In the genomic region with DNA sequence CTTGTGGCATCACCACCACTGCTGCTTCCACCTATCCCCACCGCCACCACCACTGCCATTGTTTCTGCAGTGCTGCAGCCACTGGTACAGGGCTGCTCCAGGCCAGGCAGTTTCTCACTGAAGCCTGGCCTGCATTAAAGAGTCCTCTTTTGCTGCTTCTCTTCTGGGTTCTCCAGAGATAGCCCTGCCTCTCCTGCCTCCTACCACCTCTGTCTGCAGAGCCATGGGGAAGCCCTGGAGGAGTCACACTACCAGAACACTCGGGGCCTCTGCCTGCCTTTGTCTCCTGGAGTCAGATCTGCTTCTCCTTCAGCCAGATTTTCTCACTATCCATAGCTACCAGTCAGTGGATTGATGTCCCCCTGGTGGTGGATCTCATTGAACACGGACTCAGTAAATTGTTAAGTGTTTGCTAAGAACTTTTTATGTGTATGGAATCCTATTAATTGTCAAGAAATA, we compare ENCODE assay signal across 9 cellular contexts. TPM values are rescaled to one million over a fixed set of nuclear protein-coding genes. Genes with fewer than 3 reads are reported as not detected.
DNase-seq lines count a peak whose midpoint lies in the region; ATAC-seq and TF ChIP-seq lines count a peak whose summit lies in the region.
"Had no signal": no experiment of that assay in that cellular context is flagged by ENCODE, and none has a peak within 500 bp of the region (broad histone marks: within the 10 kb centered on the region; RNA-seq: fewer than 3 reads in every experiment).

No MANE protein-coding gene starts in this region.

- H3K9ac ChIP-seq in mammary epithelial cell (ENCODE audit: insufficient read depth, low read length), result no peak overlapping the region
- no peak overlapping the region for H3K9ac ChIP-seq in liver (ENCODE audit: low read depth in 1 of 2, low read length in 2 of 2)

- CTCF ChIA-PET in mammary epithelial cell (lab: Charles Lee; ENCODE audit: low non-redundant PET), result interaction anchor here (0.6 to 0.7 kb wide), 2 partner anchors 96 to 413 kb away, joined by 3 read pairs; no protein-coding TSS in a partner anchor

- no peak overlapping the region for H3K4me3 ChIP-seq in mammary epithelial cell (replicated peaks in 1 of 3; ENCODE audit: insufficient read depth in 1 of 3, low read depth in 2 of 3, low read length in 3 of 3)
- H3K4me3 ChIP-seq in liver (ENCODE audit: low read depth in 1 of 3, low read length in 3 of 3), result no peak overlapping the region

- no peaks in the 10 kb centered on the region for H3K79me2 ChIP-seq in mammary epithelial cell (ENCODE audit: insufficient read depth, low read length)

- no peak for ATAC-seq in HG02870 (IDR thresholded peaks at IDR 0.05; ENCODE audit: unreplicated experiment)
- no peak for ATAC-seq in HG03025 (IDR thresholded peaks at IDR 0.05; ENCODE audit: low FRiP score, unreplicated experiment)
- no peak for ATAC-seq in HG02759 (IDR thresholded peaks at IDR 0.05; ENCODE audit: unreplicated experiment)

- WGBS in mammary epithelial cell (ENCODE audit: low coverage, missing lambda C conversion rate), result 87% methylated on average over 2 of the region's 3 CpGs
- WGBS in liver, result 39% methylated on average over 3 of the region's 3 CpGs

- no TSS peak for BruUV-seq in mammary epithelial cell (replicated peaks; lab: Mats Ljungman, UMichigan)

- H3K27ac ChIP-seq in mammary epithelial cell (ENCODE audit: insufficient read depth, low read depth, low read length), result no peak overlapping the region
- H3K27ac ChIP-seq in liver (ENCODE audit: low read depth in 1 of 2, low read length in 2 of 2), result no peak overlapping the region

- H3K27me3 ChIP-seq in mammary epithelial cell (ENCODE audit: insufficient read depth, low read length) (no peaks in the 10 kb centered on the region), liver (ENCODE audit: control insufficient read depth in 4 of 4, insufficient read depth in 4 of 4, low read length in 3 of 4) (no peaks in the 10 kb centered on the region)

- in situ Hi-C loops in mammary epithelial cell (cut with MboI; ENCODE audit: low sequenced_read_pairs in 2 of 2), result no loop called here

- no peaks in the 10 kb centered on the region for H3K36me3 ChIP-seq in mammary epithelial cell (ENCODE audit: insufficient read depth, low read length)
- no peaks in the 10 kb centered on the region for H3K36me3 ChIP-seq in liver (ENCODE audit: control insufficient read depth in 4 of 4, insufficient read depth in 3 of 4, low read depth in 1 of 4, low read length in 3 of 4)

- DNase-seq in GM03348 (ENCODE audit: low spot score), result peak; percentile 36
- DNase-seq in NCI-H146 treated with DMSO at 0.1 percent for 48 hours (lab: John Stamatoyannopoulos, UW; ENCODE audit: unreplicated experiment), result peak; percentile 31
- peak; percentile 48 for DNase-seq in mammary epithelial cell
- no peak for DNase-seq in NCI-H1436 (lab: John Stamatoyannopoulos, UW)
- DNase-seq: activated B cell treated with CpG ODN at 0.5 μM for 24 hours had no signal

- H3K4me1 ChIP-seq in mammary epithelial cell (ENCODE audit: insufficient read depth, low read length) (no peaks in the 10 kb centered on the region), liver (ENCODE audit: control insufficient read depth in 4 of 4, insufficient read depth in 4 of 4, low read length in 3 of 4) (peaks cover 0 to 7% (median 4%) of the 10 kb centered on the region in 4 donors)

- no peaks in the 10 kb centered on the region for H4K20me1 ChIP-seq in mammary epithelial cell (ENCODE audit: insufficient read depth, low read length)

- dilution Hi-C loops in mammary epithelial cell (cut with HindIII; ENCODE audit: low sequenced_read_pairs), result no loop called here

- TF ChIP-seq CTCF in mammary epithelial cell (conservative IDR thresholded peaks at IDR 0.05 in 1 of 2, IDR thresholded peaks at IDR 0.05 in 1 of 2; ENCODE audit: extremely low read depth in 1 of 2, insufficient read depth in 1 of 2, low read depth in 1 of 2, low read length in 2 of 2) (peak; percentile 50 to 62), liver (IDR thresholded peaks at IDR 0.05; ENCODE audit: low read depth, low read length, missing input control) (peak; percentile 70)

- H3K9me3 ChIP-seq in mammary epithelial cell (replicated peaks; ENCODE audit: insufficient read depth, low read length), result no peaks in the 10 kb centered on the region
- no peaks in the 10 kb centered on the region for H3K9me3 ChIP-seq in liver (ENCODE audit: control insufficient read depth in 4 of 4, low read length in 3 of 4)

- peak; percentile 91 to 94 for TF ChIP-seq RAD21 in liver (IDR thresholded peaks at IDR 0.05)

- H2AFZ ChIP-seq in mammary epithelial cell (ENCODE audit: low read depth, low read length), result peak overlapping the region; percentile 3

- H3K4me2 ChIP-seq in mammary epithelial cell (ENCODE audit: insufficient read depth, low read depth, low read length), result no peak overlapping the region

- intact Hi-C loops in mammary epithelial cell (cut with micrococcal nuclease), result no loop called here

TF ChIP-seq in liver, 16 proteins besides CTCF, POLR2A, EP300 and RAD21:
- TF ChIP-seq HNF4A (conservative IDR thresholded peaks at IDR 0.05), result peak in 1 of 2 donors; percentile 10
- no peak for TF ChIP-seq EGR1 (IDR thresholded peaks at IDR 0.05; ENCODE audit: low read depth in 2 of 2)
- TF ChIP-seq TAF1 (conservative IDR thresholded peaks at IDR 0.05), result no peak

RNA-seq across cellular contexts. Expression of a gene that starts 37.7 kb away (rescaled TPM):
- 10 to 100 TPM in 1 of 2 donors, 1 to 10 TPM in 1; 5.1 to 15.8 TPM for total RNA-seq in mammary epithelial cell
- polyA plus RNA-seq in mammary epithelial cell, result 7.6 TPM
- 12.0 TPM for polyA minus RNA-seq in mammary epithelial cell
- 10 to 100 TPM; 29.7 to 33.7 TPM for total RNA-seq in liver
- polyA plus RNA-seq in liver, result 10 to 100 TPM; 25.8 to 42.7 TPM
